In genomic region chr6:81793811-81794210, GRCh38 we compare ENCODE assay signal across 1 cellular context.
TF ChIP-seq lines count a peak whose summit lies in the region.

No MANE protein-coding gene starts in this region.

TF ChIP-seq in HepG2, 621 proteins besides CTCF, POLR2A, EP300 and RAD21 (continued from another document):
- TF ChIP-seq YEATS2 (CRISPR knock-in tag; IDR thresholded peaks at IDR 0.05; ENCODE audit: borderline replicate concordance) (no peak), ZBTB7A (CRISPR knock-in tag; IDR thresholded peaks at IDR 0.05) (no peak), HOXA7 (CRISPR knock-in tag; IDR thresholded peaks at IDR 0.05) (no peak), POLR2G (IDR thresholded peaks at IDR 0.05; ENCODE audit: low read depth, low read length) (no peak), KDM4B (CRISPR knock-in tag; IDR thresholded peaks at IDR 0.05) (no peak), DNMT1 (CRISPR knock-in tag; IDR thresholded peaks at IDR 0.05) (no peak), CEBPG (CRISPR knock-in tag; IDR thresholded peaks at IDR 0.05) (no peak), ZNF720 (CRISPR knock-in tag; IDR thresholded peaks at IDR 0.05) (no peak), ZSCAN5A (CRISPR knock-in tag; IDR thresholded peaks at IDR 0.05; ENCODE audit: borderline replicate concordance) (no peak), ZSCAN31 (CRISPR knock-in tag; IDR thresholded peaks at IDR 0.05; ENCODE audit: low read depth) (no peak), PRMT3 (CRISPR knock-in tag; IDR thresholded peaks at IDR 0.05; ENCODE audit: borderline replicate concordance, low read depth) (no peak), HNF4A (CRISPR knock-in tag; IDR thresholded peaks at IDR 0.05) (no peak), ELF1 (CRISPR knock-in tag; IDR thresholded peaks at IDR 0.05) (no peak), NRL (CRISPR knock-in tag; IDR thresholded peaks at IDR 0.05; ENCODE audit: borderline replicate concordance) (no peak), PAX8 (CRISPR knock-in tag; IDR thresholded peaks at IDR 0.05; ENCODE audit: borderline replicate concordance) (no peak)
